In the genomic region with DNA sequence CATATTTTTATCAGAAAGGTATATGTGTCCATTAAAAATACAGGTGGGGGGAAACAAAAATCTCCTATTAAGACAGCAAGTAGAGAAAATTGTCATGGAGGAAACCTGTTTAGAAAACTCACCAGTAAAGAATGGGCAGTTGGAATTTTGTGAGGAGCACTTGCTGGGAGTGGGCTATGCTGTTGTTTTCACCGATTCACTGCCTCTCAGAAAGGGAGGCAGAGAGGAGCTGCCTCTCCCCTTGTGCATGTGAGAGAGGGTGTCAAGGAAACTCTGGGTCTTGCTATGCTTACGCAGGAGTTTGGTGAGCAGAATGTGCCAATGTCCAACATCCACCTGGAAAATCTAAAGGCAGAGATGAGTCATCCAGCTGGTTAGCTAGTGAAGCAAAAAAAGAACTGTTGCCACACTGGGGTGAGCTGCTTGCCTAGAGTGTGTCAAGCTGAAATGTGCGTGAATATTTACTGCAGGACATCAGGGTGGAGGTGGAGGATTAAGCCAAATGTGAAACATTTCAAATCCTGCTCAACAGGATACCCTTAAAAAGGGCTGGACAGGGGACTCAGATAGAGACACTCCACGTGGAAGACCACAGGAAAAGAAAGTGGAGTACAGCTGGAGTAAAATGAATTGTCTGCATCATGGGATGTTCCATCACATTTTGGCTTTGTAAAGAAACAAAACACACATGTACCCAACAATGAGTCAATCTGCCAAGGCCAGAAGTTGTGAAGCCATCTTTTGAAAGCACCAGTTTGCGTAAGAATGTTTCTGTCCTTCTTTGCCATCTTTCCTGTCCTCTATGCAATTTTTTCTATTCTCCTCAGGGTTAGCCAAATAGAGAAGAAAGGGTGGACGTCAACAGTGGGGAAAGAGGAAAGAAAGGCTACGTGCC, we compare ENCODE assay signal across 19 cellular contexts.
DNase-seq lines count a peak whose midpoint lies in the region; ATAC-seq and TF ChIP-seq lines count a peak whose summit lies in the region.
"Had no signal": no experiment of that assay in that cellular context is flagged by ENCODE, and none has a peak within 500 bp of the region (broad histone marks: within the 10 kb centered on the region; RNA-seq: fewer than 3 reads in every experiment).

No MANE protein-coding gene starts in this region.

- H3K4ac ChIP-seq in IMR-90 (ENCODE audit: low read depth, low read length) (no peak overlapping the region), neuronal stem cell (ENCODE audit: low read length) (no peak overlapping the region)

- H2AK9ac ChIP-seq in IMR-90 (replicated peaks; ENCODE audit: low read depth, low read length, poor library complexity): no peak overlapping the region

- H3K14ac ChIP-seq in IMR-90 (replicated peaks; ENCODE audit: low read depth, low read length) (no peak overlapping the region), neuronal stem cell (ENCODE audit: low read length) (no peak overlapping the region)

- in situ Hi-C loops in IMR-90 (cut with MboI; ENCODE audit: low sequenced_read_pairs): no loop called here

- no peak overlapping the region for H2BK15ac ChIP-seq in IMR-90 (ENCODE audit: low read depth, low read length)
- no peak overlapping the region for H2BK15ac ChIP-seq in neuronal stem cell (ENCODE audit: low read length)

- H4K8ac ChIP-seq in IMR-90 (ENCODE audit: low read depth in 2 of 2, low read length in 2 of 2) (no peak overlapping the region), neuronal stem cell (ENCODE audit: low read depth, low read length) (no peak overlapping the region)

- no peak for TF ChIP-seq CTCF in IMR-90 (conservative IDR thresholded peaks at IDR 0.05; ENCODE audit: low read depth, low read length)
- no peak for TF ChIP-seq CTCF in RWPE1 (conservative IDR thresholded peaks at IDR 0.05; ENCODE audit: low read depth)
- no peak for TF ChIP-seq CTCF in vagina (IDR thresholded peaks at IDR 0.05)

- H3K9me1 ChIP-seq in IMR-90 (ENCODE audit: insufficient read depth, low read length): no peaks in the 10 kb centered on the region

- H3K36me3 ChIP-seq in IMR-90 (ENCODE audit: control insufficient read depth, insufficient read depth, low read length) (no peaks in the 10 kb centered on the region), neuronal stem cell (replicated peaks in 1 of 2; ENCODE audit: control insufficient read depth in 2 of 2, insufficient read depth in 2 of 2, low read length in 2 of 2) (no peaks in the 10 kb centered on the region), vagina (no peaks in the 10 kb centered on the region)
- H3K36me3 ChIP-seq: BLaER1 treated with 17β-estradiol and CSF1 and Interleukin-3, amounts not matched to agents 10 nM and 100 nM; left lung; transverse colon had no signal

- H3K4me2 ChIP-seq in IMR-90 (ENCODE audit: low read depth, low read length) (no peak overlapping the region), neuronal stem cell (ENCODE audit: insufficient read depth, low read length, poor library complexity, severe bottlenecking) (no peak overlapping the region)

- no peaks in the 10 kb centered on the region for H3K79me1 ChIP-seq in IMR-90 (ENCODE audit: low read depth in 1 of 2, low read length in 2 of 2)
- H3K79me1 ChIP-seq in neuronal stem cell (ENCODE audit: low read depth, low read length): no peaks in the 10 kb centered on the region

- H2BK120ac ChIP-seq in IMR-90 (ENCODE audit: low read depth, low read length) (no peak overlapping the region), neuronal stem cell (ENCODE audit: low read depth, low read length) (no peak overlapping the region)

- no peak overlapping the region for H3K56ac ChIP-seq in IMR-90 (ENCODE audit: extremely low read depth, insufficient read depth, low read length)

- H2BK12ac ChIP-seq in neuronal stem cell (ENCODE audit: low read length): no peak overlapping the region

- dilution Hi-C loops in IMR-90 (cut with HindIII; ENCODE audit: low sequenced_read_pairs, unreplicated experiment): no loop called here

- H3K27me3 ChIP-seq in IMR-90 (ENCODE audit: control insufficient read depth, insufficient read depth, low read length): peaks cover 3% of the 10 kb centered on the region; the same call in 1 of the 2 replicates
- H3K27me3 ChIP-seq in neuronal stem cell (ENCODE audit: control insufficient read depth in 3 of 3, insufficient read depth in 3 of 3, low read depth in 1 of 3, low read length in 3 of 3): no peaks in the 10 kb centered on the region
- H3K27me3 ChIP-seq in vagina: no peaks in the 10 kb centered on the region
- H3K27me3 ChIP-seq: BLaER1 treated with 17β-estradiol and CSF1 and Interleukin-3, amounts not matched to agents 10 nM and 100 nM; left lung; transverse colon had no signal

- 80% methylated on average over 1 of the region's 7 CpGs; no CpG with 5 or more reads in 1 of the 2 experiments for WGBS in IMR-90 (ENCODE audit: extremely low coverage in 2 of 2, insufficient read length in 1 of 2), 2 experiments
- WGBS in neuronal stem cell (ENCODE audit: extremely low coverage in 2 of 2, insufficient read length in 2 of 2, insufficient replicate concordance in 1 of 2), 2 donors: no CpG with 5 or more reads among the region's 7 CpGs

- no peak overlapping the region for H3K18ac ChIP-seq in IMR-90 (ENCODE audit: low read depth, low read length)
- no peak overlapping the region for H3K18ac ChIP-seq in neuronal stem cell (ENCODE audit: low read length)

- H3K4me1 ChIP-seq in IMR-90 (ENCODE audit: control insufficient read depth, insufficient read depth, low read length) (no peaks in the 10 kb centered on the region), neuronal stem cell (ENCODE audit: control insufficient read depth in 2 of 2, insufficient read depth in 1 of 2, low read depth in 1 of 2, low read length in 2 of 2) (peaks cover 0 to 2% of the 10 kb centered on the region in 2 donors), vagina (no peaks in the 10 kb centered on the region)
- H3K4me1 ChIP-seq: left lung, transverse colon had no signal

- H2AFZ ChIP-seq in IMR-90 (replicated peaks; ENCODE audit: low read length, poor library complexity) (no peak overlapping the region), neuronal stem cell (ENCODE audit: low read length) (peak overlapping the region; percentile 8)

- no peak overlapping the region for H2BK20ac ChIP-seq in IMR-90 (ENCODE audit: low read depth, low read length)

- peak; percentile 29 for DNase-seq in IMR-90
- DNase-seq in RWPE1 (ENCODE audit: low spot score): peak; percentile 20
- DNase-seq in epithelial cell of prostate (ENCODE audit: low read depth, low spot score): peak; percentile 5
- DNase-seq in neuronal stem cell (ENCODE audit: low spot score): no peak
- DNase-seq in iPS-NIHi7 (ENCODE audit: extremely low spot score): no peak
- DNase-seq in vagina (ENCODE audit: extremely low spot score in 2 of 2): no peak
- DNase-seq: activated gamma-delta T cell treated with Interleukin-2 at 50 U/mL for 16 hours; endodermal cell; left lung; natural killer cell; NK-92 treated with Interleukin-12 subunit alpha and Interleukin-12 subunit beta, amount 100 ng/mL, for 24 hours; stimulated activated CD4-positive, alpha-beta T cell treated with anti-CD3 and anti-CD28 coated beads, Interleukin-4, amount 100 ng/mL, for 4 hours; transverse colon had no signal

- H4K91ac ChIP-seq in IMR-90 (ENCODE audit: insufficient read depth, low read depth, low read length) (no peak overlapping the region), neuronal stem cell (ENCODE audit: low read depth, low read length, poor library complexity) (no peak overlapping the region)

- no peak for TF ChIP-seq POLR2A in IMR-90 (IDR thresholded peaks at IDR 0.05; ENCODE audit: low read depth, low read length)
- no peak for TF ChIP-seq POLR2A in vagina (IDR thresholded peaks at IDR 0.05)

- no peak overlapping the region for H4K5ac ChIP-seq in IMR-90 (ENCODE audit: low read depth, low read length)

- no peaks in the 10 kb centered on the region for H4K20me1 ChIP-seq in IMR-90 (ENCODE audit: insufficient read depth, low read length)
- H4K20me1 ChIP-seq: BLaER1 treated with 17β-estradiol and CSF1 and Interleukin-3, amounts not matched to agents 10 nM and 100 nM had no signal

- no TSS peak for BruUV-seq in IMR-90 (replicated peaks; lab: Mats Ljungman, UMichigan)

- POLR2A ChIA-PET in IMR-90 (lab: Charles Lee; ENCODE audit: unreplicated experiment): no interaction called here
- POLR2A ChIA-PET in RWPE1 (lab: Yijun Ruan, JAX; ENCODE audit: low non-redundant PET): no interaction called here

- H3K27ac ChIP-seq in IMR-90 (ENCODE audit: insufficient read depth, low read length) (no peak overlapping the region), RWPE1 (peak overlapping the region; percentile 33; the same call in 1 of the 2 replicates), epithelial cell of prostate (no peak overlapping the region), neuronal stem cell (replicated peaks; ENCODE audit: low read length) (no peak overlapping the region), vagina (no peak overlapping the region)
- H3K27ac ChIP-seq: BLaER1 treated with 17β-estradiol and CSF1 and Interleukin-3, amounts not matched to agents 10 nM and 100 nM; left lung; SK-N-MC; transverse colon had no signal

- CTCF ChIA-PET in IMR-90 (lab: Yijun Ruan, JAX): interaction anchor here (0.6 kb wide), 1 partner anchor 706 kb away, joined by 3 read pairs; no protein-coding TSS in a partner anchor
- CTCF ChIA-PET in RWPE1 (lab: Yijun Ruan, JAX): no interaction called here

- H3K23ac ChIP-seq in IMR-90 (ENCODE audit: low read depth, low read length): no peak overlapping the region
- H3K23ac ChIP-seq in neuronal stem cell (ENCODE audit: low read depth, low read length, poor library complexity): no peak overlapping the region

- H2AK5ac ChIP-seq in IMR-90 (ENCODE audit: low read depth, low read length): no peak overlapping the region
- no peak overlapping the region for H2AK5ac ChIP-seq in neuronal stem cell (ENCODE audit: low read depth, low read length)

- intact Hi-C loops in IMR-90 (cut with micrococcal nuclease): no loop called here
- intact Hi-C loops in vagina (cut with DNase I): no loop called here

- H3K4me3 ChIP-seq in IMR-90 (ENCODE audit: insufficient read depth, low read depth, low read length) (no peak overlapping the region), neuronal stem cell (ENCODE audit: low read length in 2 of 2) (no peak overlapping the region), vagina (no peak overlapping the region)
- H3K4me3 ChIP-seq: BLaER1 treated with 17β-estradiol and CSF1 and Interleukin-3, amounts not matched to agents 10 nM and 100 nM; left lung; SK-N-MC; transverse colon had no signal

- H2BK5ac ChIP-seq in IMR-90 (ENCODE audit: low read depth, low read length, poor library complexity, severe bottlenecking) (no peak overlapping the region), neuronal stem cell (ENCODE audit: low read length) (no peak overlapping the region)

- no peak for TF ChIP-seq RAD21 in IMR-90 (IDR thresholded peaks at IDR 0.05; ENCODE audit: low read length)

- H3K9me3 ChIP-seq in IMR-90 (ENCODE audit: control insufficient read depth, insufficient read depth, low read length) (no peaks in the 10 kb centered on the region; the same call in 1 of the 2 replicates), neuronal stem cell (replicated peaks in 1 of 2; ENCODE audit: control insufficient read depth in 2 of 2, insufficient read depth in 1 of 2, low read depth in 1 of 2, low read length in 2 of 2) (peaks cover 0 to 7% of the 10 kb centered on the region in 2 donors), vagina (no peaks in the 10 kb centered on the region)
- H3K9me3 ChIP-seq: BLaER1 treated with 17β-estradiol and CSF1 and Interleukin-3, amounts not matched to agents 10 nM and 100 nM; left lung; transverse colon had no signal

- H3K9ac ChIP-seq in IMR-90 (ENCODE audit: low read depth, low read length): no peak overlapping the region
- no peak overlapping the region for H3K9ac ChIP-seq in neuronal stem cell (ENCODE audit: low read depth, low read length, poor library complexity)
- H3K9ac ChIP-seq: BLaER1 treated with 17β-estradiol and CSF1 and Interleukin-3, amounts not matched to agents 10 nM and 100 nM had no signal

- ATAC-seq in IMR-90 (ENCODE audit: low read depth) (no peak), HG02970 (IDR thresholded peaks at IDR 0.05; ENCODE audit: low FRiP score, unreplicated experiment) (no peak), HG03571 (IDR thresholded peaks at IDR 0.05; ENCODE audit: unreplicated experiment) (no peak)
- ATAC-seq: HCT116, left lung, natural killer cell, sciatic nerve had no signal

Comparison
In these comparisons a context has a peak if more than half of its experiments do, and no peak if none do; other contexts are left out.
1. DNase-seq: peak in IMR-90 (single experiment), RWPE1 (single experiment) and epithelial cell of prostate (single experiment); none in neuronal stem cell (single experiment), iPS-NIHi7 (single experiment) and vagina (0 of 2).